1 cellular context compared by ENCODE assay signal in genomic region chr7:99693427-99694200, GRCh38.
TF ChIP-seq lines count a peak whose summit lies in the region.

No MANE protein-coding gene starts in this region.

TF ChIP-seq in HepG2, 621 proteins besides CTCF, POLR2A, EP300 and RAD21 (continued from another document and continues in another):
- TF ChIP-seq ARID3A (IDR thresholded peaks at IDR 0.05; ENCODE audit: low read depth, low read length) = peak; percentile 49
- peak; percentile 54 for TF ChIP-seq CBX1 (IDR thresholded peaks at IDR 0.05; ENCODE audit: low read depth)
- peak; percentile 39; the same call in 1 of the 2 replicates for TF ChIP-seq ZNF275 (CRISPR knock-in tag; IDR thresholded peaks at IDR 0.05; ENCODE audit: borderline replicate concordance)
- no peak for TF ChIP-seq FLYWCH1 (CRISPR knock-in tag; IDR thresholded peaks at IDR 0.05)
- no peak for TF ChIP-seq FIP1L1 (IDR thresholded peaks at IDR 0.05; ENCODE audit: borderline replicate concordance, insufficient read depth, low read depth, low read length)
- peak; percentile 85; the same call in 1 of the 2 replicates for TF ChIP-seq ZFP36L1 (CRISPR knock-in tag; IDR thresholded peaks at IDR 0.05)
- no peak for TF ChIP-seq JUNB (CRISPR knock-in tag; IDR thresholded peaks at IDR 0.05; ENCODE audit: borderline replicate concordance)
- TF ChIP-seq RBFOX2 (IDR thresholded peaks at IDR 0.05; ENCODE audit: low read depth, low read length) = 0 out of 2 replicates have a peak, but pooled peaks have one; percentile 4
- no peak; the same call in 1 of the 2 replicates for TF ChIP-seq ZNF510 (CRISPR knock-in tag; IDR thresholded peaks at IDR 0.05; ENCODE audit: low read depth)
- TF ChIP-seq IKZF5 (CRISPR knock-in tag; IDR thresholded peaks at IDR 0.05) = peak; percentile 82
- no peak; the same call in 1 of the 2 replicates for TF ChIP-seq SNAPC2 (CRISPR knock-in tag; IDR thresholded peaks at IDR 0.05)
- no peak for TF ChIP-seq TRIM24 (CRISPR knock-in tag; IDR thresholded peaks at IDR 0.05)
- TF ChIP-seq SOX13 (IDR thresholded peaks at IDR 0.05) = no peak
- TF ChIP-seq SOX13 (CRISPR knock-in tag; conservative IDR thresholded peaks at IDR 0.05 in 1 of 2, IDR thresholded peaks at IDR 0.05 in 1 of 2) = peak in 1 of 2 experiments; percentile 76; a peak in 2 of 4 replicates
- no peak for TF ChIP-seq NFE2L2 (IDR thresholded peaks at IDR 0.05; ENCODE audit: low read length)
- peak; percentile 81 for TF ChIP-seq KDM2A (CRISPR knock-in tag; IDR thresholded peaks at IDR 0.05; ENCODE audit: borderline replicate concordance, low read depth)
- TF ChIP-seq NFAT5 (CRISPR knock-in tag; IDR thresholded peaks at IDR 0.05) = 0 out of 2 replicates have a peak, but pooled peaks have one; percentile 55
- TF ChIP-seq ONECUT2 (CRISPR knock-in tag; IDR thresholded peaks at IDR 0.05) = 0 out of 2 replicates have a peak, but pooled peaks have one; percentile 17
- no peak for TF ChIP-seq ZNF678 (CRISPR knock-in tag; IDR thresholded peaks at IDR 0.05)
- no peak for TF ChIP-seq CSRNP1 (CRISPR knock-in tag; IDR thresholded peaks at IDR 0.05)
- TF ChIP-seq ZNF20 (CRISPR knock-in tag; IDR thresholded peaks at IDR 0.05) = 0 out of 2 replicates have a peak, but pooled peaks have one; percentile 12
- TF ChIP-seq GTF2F1 (IDR thresholded peaks at IDR 0.05; ENCODE audit: low read length) = no peak
- peak; percentile 72 for TF ChIP-seq FOXO1 (CRISPR knock-in tag; IDR thresholded peaks at IDR 0.05)
- TF ChIP-seq REPIN1 (CRISPR knock-in tag; IDR thresholded peaks at IDR 0.05; ENCODE audit: borderline replicate concordance, low read depth) = no peak; the same call in 1 of the 2 replicates
- TF ChIP-seq POLR2AphosphoS5 (IDR thresholded peaks at IDR 0.05; ENCODE audit: low read depth, low read length) = peak; percentile 74
- no peak for TF ChIP-seq HMGA1 (CRISPR knock-in tag; conservative IDR thresholded peaks at IDR 0.05)
- TF ChIP-seq U2AF2 (IDR thresholded peaks at IDR 0.05; ENCODE audit: low read depth, low read length) = no peak
- TF ChIP-seq TIGD3 (CRISPR knock-in tag; IDR thresholded peaks at IDR 0.05; ENCODE audit: borderline replicate concordance) = no peak; the same call in 1 of the 2 replicates
- no peak for TF ChIP-seq PREB (CRISPR knock-in tag; IDR thresholded peaks at IDR 0.05)
- TF ChIP-seq DPF2 (CRISPR knock-in tag; IDR thresholded peaks at IDR 0.05; ENCODE audit: borderline replicate concordance, low read depth) = peak; percentile 44
- TF ChIP-seq BCL6 (CRISPR knock-in tag; IDR thresholded peaks at IDR 0.05) = peak; percentile 70
- no peak for TF ChIP-seq ZNF337 (CRISPR knock-in tag; IDR thresholded peaks at IDR 0.05; ENCODE audit: borderline replicate concordance, low read depth)
- TF ChIP-seq FOXO4 (CRISPR knock-in tag; conservative IDR thresholded peaks at IDR 0.05) = no peak
- TF ChIP-seq SUZ12 (IDR thresholded peaks at IDR 0.05; ENCODE audit: low read depth, low read length) = no peak
- peak; percentile 87; the same call in 1 of the 2 replicates for TF ChIP-seq ZNF281 (CRISPR knock-in tag; IDR thresholded peaks at IDR 0.05; ENCODE audit: borderline replicate concordance)
- no peak for TF ChIP-seq PAF1 (CRISPR knock-in tag; IDR thresholded peaks at IDR 0.05)
- TF ChIP-seq ZNF83 (CRISPR knock-in tag; IDR thresholded peaks at IDR 0.05; ENCODE audit: borderline replicate concordance) = no peak
- no peak for TF ChIP-seq ZNF282 (IDR thresholded peaks at IDR 0.05; ENCODE audit: partially characterized antibody)
- no peak for TF ChIP-seq ZNF773 (CRISPR knock-in tag; IDR thresholded peaks at IDR 0.05; ENCODE audit: borderline replicate concordance)
- no peak for TF ChIP-seq ZNF496 (CRISPR knock-in tag; IDR thresholded peaks at IDR 0.05; ENCODE audit: insufficient replicate concordance)
- 0 out of 2 replicates have a peak, but pooled peaks have one; percentile 78 for TF ChIP-seq DMTF1 (CRISPR knock-in tag; IDR thresholded peaks at IDR 0.05)
